Comparison of ENCODE assay signal across 22 cellular contexts in the genomic region with DNA sequence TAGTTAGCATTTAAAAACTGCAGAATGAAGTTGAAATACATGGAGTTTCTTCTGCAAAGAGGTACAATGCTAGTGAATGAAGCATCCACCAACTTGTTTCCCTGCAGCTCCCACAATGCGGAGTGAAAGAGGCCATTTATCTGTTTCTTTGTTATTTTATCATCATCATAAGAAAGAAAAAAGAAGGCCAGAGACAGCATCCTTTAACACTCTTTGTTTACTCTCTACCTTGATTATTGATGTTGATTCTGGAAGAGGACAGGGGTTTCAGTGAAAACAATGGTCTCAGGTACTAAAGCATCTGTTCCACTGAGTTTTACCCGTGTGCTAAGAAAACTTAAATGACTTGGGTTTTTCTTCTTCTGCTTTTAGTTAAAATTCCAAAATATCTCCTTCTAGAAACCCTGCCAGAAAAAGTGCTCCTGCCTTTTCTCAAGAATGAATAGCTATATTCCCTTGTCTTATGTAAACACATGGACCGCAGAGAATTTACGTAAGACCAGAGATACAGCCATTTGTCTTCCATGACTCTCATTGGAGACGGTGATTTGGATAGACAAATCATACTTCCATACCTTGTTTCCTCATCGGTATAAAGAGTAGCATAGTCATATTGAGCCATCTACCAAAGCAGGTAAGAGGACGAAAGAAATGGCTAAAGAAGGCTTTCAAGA.
DNase-seq lines count a peak whose midpoint lies in the region; FAIRE-seq and TF ChIP-seq lines count a peak whose summit lies in the region.
"Had no signal": no experiment of that assay in that cellular context is flagged by ENCODE, and none has a peak within 500 bp of the region (broad histone marks: within the 10 kb centered on the region; RNA-seq: fewer than 3 reads in every experiment).

No MANE protein-coding gene starts in this region.

- DNase-seq in H54 (ENCODE audit: insufficient read length, low spot score) (no peak), glutamatergic neuron (no peak), neural progenitor cell (ENCODE audit: low spot score) (no peak), iPS-NIHi11 (ENCODE audit: low spot score) (no peak), hippocampal formation (lab: John Stamatoyannopoulos, UW) (no peak), pons (ENCODE audit: low spot score) (no peak)
- DNase-seq: CD4-positive, CD25-positive, alpha-beta regulatory T cell; Kasumi-1; MV-4-11; NCI-H1105; NCI-H1436 treated with DMSO at 0.1 percent for 48 hours; NCI-H1930; NCI-H2107; NCI-H524; NCI-H748 treated with DMSO at 0.1 percent for 48 hours had no signal

- H3K79me2 ChIP-seq in neural progenitor cell (ENCODE audit: low read depth), result peaks cover 99% of the 10 kb centered on the region

- H3K27me3 ChIP-seq in HUES64 (ENCODE audit: insufficient read depth, low read length) (no peaks in the 10 kb centered on the region), neural progenitor cell (no peaks in the 10 kb centered on the region)
- H3K27me3 ChIP-seq: BLaER1 had no signal

- no peak overlapping the region for H3K4me3 Mint-ChIP-seq in glutamatergic neuron (ENCODE audit: unreplicated experiment)
- no peak overlapping the region for H3K4me3 Mint-ChIP-seq in neural progenitor cell
- H3K4me3 Mint-ChIP-seq: CD4-positive, CD25-positive, alpha-beta regulatory T cell had no signal

- H3K9me3 Mint-ChIP-seq in glutamatergic neuron (ENCODE audit: unreplicated experiment), result peaks cover 16% of the 10 kb centered on the region
- H3K9me3 Mint-ChIP-seq in neural progenitor cell, result peaks cover 2% of the 10 kb centered on the region

- peaks cover 27% of the 10 kb centered on the region for H3F3A ChIP-seq in neural progenitor cell (ENCODE audit: low read depth)

- H3K9me3 ChIP-seq in HUES64 (ENCODE audit: insufficient read depth, low read depth, low read length) (no peaks in the 10 kb centered on the region), neural progenitor cell (ENCODE audit: low read depth) (no peaks in the 10 kb centered on the region)
- H3K9me3 ChIP-seq: BLaER1 had no signal

- TF ChIP-seq POLR2A in H54 (IDR thresholded peaks at IDR 0.05; ENCODE audit: low read depth, low read length), result no peak

- peaks cover 44% of the 10 kb centered on the region for H3K4me1 Mint-ChIP-seq in glutamatergic neuron (ENCODE audit: low read depth, unreplicated experiment)
- peaks cover 37% of the 10 kb centered on the region for H3K4me1 Mint-ChIP-seq in neural progenitor cell
- H3K4me1 Mint-ChIP-seq: CD4-positive, CD25-positive, alpha-beta regulatory T cell had no signal

- H2AFZ ChIP-seq in neural progenitor cell (replicated peaks), result no peak overlapping the region

- H3K27ac ChIP-seq in HUES64 (ENCODE audit: low read depth, low read length) (peak overlapping the region; percentile 71; the same call in 1 of the 2 replicates), neural progenitor cell (peak overlapping the region; percentile 17)
- H3K27ac ChIP-seq: BLaER1, HL-60 had no signal

- H3K27ac Mint-ChIP-seq in glutamatergic neuron (ENCODE audit: unreplicated experiment), result peak overlapping the region; percentile 39
- no peak overlapping the region for H3K27ac Mint-ChIP-seq in neural progenitor cell
- H3K27ac Mint-ChIP-seq: CD4-positive, CD25-positive, alpha-beta regulatory T cell had no signal

- H3K27me3 Mint-ChIP-seq in glutamatergic neuron (ENCODE audit: unreplicated experiment) (peaks cover 10% of the 10 kb centered on the region), neural progenitor cell (ENCODE audit: insufficient read depth, low read depth) (no peaks in the 10 kb centered on the region)

- H3K4me1 ChIP-seq in HUES64 (ENCODE audit: insufficient read depth, low read length), result peaks cover 30% of the 10 kb centered on the region
- H3K4me1 ChIP-seq in neural progenitor cell, result peaks cover 46% of the 10 kb centered on the region
- H3K4me1 ChIP-seq: BLaER1 had no signal

- peak overlapping the region; percentile 50 for H3K4me2 ChIP-seq in neural progenitor cell
- H3K4me2 ChIP-seq: BLaER1 had no signal

- H3K9ac ChIP-seq in HUES64 (ENCODE audit: low read depth, low read length) (no peak overlapping the region), neural progenitor cell (no peak overlapping the region)
- H3K9ac ChIP-seq: BLaER1 had no signal

- TF ChIP-seq CTCF in glutamatergic neuron (IDR thresholded peaks at IDR 0.05; ENCODE audit: partially characterized antibody, unreplicated experiment) (no peak), neural progenitor cell (IDR thresholded peaks at IDR 0.05) (no peak)

- no peaks in the 10 kb centered on the region for H3K36me3 Mint-ChIP-seq in glutamatergic neuron (ENCODE audit: unreplicated experiment)
- H3K36me3 Mint-ChIP-seq in neural progenitor cell, result peaks cover 34% of the 10 kb centered on the region
- H3K36me3 Mint-ChIP-seq: CD4-positive, CD25-positive, alpha-beta regulatory T cell had no signal

- peak; percentile 27 for FAIRE-seq in H54 (lab: Jason Lieb, UNC)
- FAIRE-seq: A204.1, D721Med, GM19239, K562 had no signal

- H4K20me1 ChIP-seq in neural progenitor cell (ENCODE audit: low read depth), result peaks cover 98% of the 10 kb centered on the region
- H4K20me1 ChIP-seq: BLaER1 had no signal

- H3K36me3 ChIP-seq in HUES64 (ENCODE audit: insufficient read depth, low read length) (no peaks in the 10 kb centered on the region), neural progenitor cell (no peaks in the 10 kb centered on the region)
- H3K36me3 ChIP-seq: BLaER1 had no signal

- WGBS in HUES64, result 65% methylated on average over 7 of the region's 7 CpGs

- H3K4me3 ChIP-seq in HUES64 (ENCODE audit: low read length), result peak overlapping the region; percentile 10; the same call in 1 of the 2 replicates
- H3K4me3 ChIP-seq in neural progenitor cell, result no peak overlapping the region
- H3K4me3 ChIP-seq: BLaER1, K562 had no signal
